In the genomic region with DNA sequence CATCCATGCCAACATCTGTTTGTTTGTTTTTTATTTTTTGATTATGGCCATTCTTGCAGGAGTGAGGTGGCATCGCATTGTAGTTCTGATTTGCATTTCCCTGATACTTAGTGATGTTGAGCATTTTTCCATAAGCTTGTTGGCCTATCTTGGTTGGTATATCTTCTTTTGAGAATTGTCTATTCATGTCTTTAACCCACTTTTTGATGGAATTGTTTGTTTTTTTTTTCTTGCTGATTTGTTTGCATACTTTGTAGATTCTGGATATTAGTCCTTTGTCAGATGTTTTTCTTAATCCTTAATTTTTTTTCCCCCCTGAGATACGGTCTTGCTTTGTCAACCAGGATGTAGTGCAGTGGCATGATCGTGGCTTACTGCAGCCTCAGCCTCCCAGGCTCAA, we compare ENCODE assay signal across 8 cellular contexts.
"Had no signal": no experiment of that assay in that cellular context is flagged by ENCODE, and none has a peak within 500 bp of the region (broad histone marks: within the 10 kb centered on the region; RNA-seq: fewer than 3 reads in every experiment).

No MANE protein-coding gene starts in this region.

- H3K27me3 Mint-ChIP-seq: IgD-negative memory B cell had no signal

- ATAC-seq: HepG2, K562 had no signal

- H3K4me3 Mint-ChIP-seq: IgD-negative memory B cell had no signal

- H3K9me3 Mint-ChIP-seq: IgD-negative memory B cell had no signal

- H3K4me3 ChIP-seq: K562 had no signal

- H3K27ac ChIP-seq: HL-60, KMS-11 had no signal

- DNase-seq: IMR-90, KBM-7, KG1 had no signal
